ENCODE assay signal across 3 cellular contexts in genomic region chr14:92990456-92991430, GRCh38.
TF ChIP-seq lines count a peak whose summit lies in the region.

No MANE protein-coding gene starts in this region.

TF ChIP-seq in liver, 16 proteins besides CTCF, POLR2A, EP300 and RAD21 (continued from another document):
- TF ChIP-seq REST (IDR thresholded peaks at IDR 0.05) (no peak), SP1 (IDR thresholded peaks at IDR 0.05) (peak; percentile 7)

TF ChIP-seq in HepG2, 621 proteins besides CTCF, POLR2A, EP300 and RAD21 (continued from another document):
- TF ChIP-seq HOMEZ (CRISPR knock-in tag; IDR thresholded peaks at IDR 0.05; ENCODE audit: low read depth): no peak
- no peak for TF ChIP-seq USF2 (IDR thresholded peaks at IDR 0.05; ENCODE audit: low read depth, low read length)
- TF ChIP-seq USF2 (CRISPR knock-in tag; IDR thresholded peaks at IDR 0.05; ENCODE audit: borderline replicate concordance): no peak
- TF ChIP-seq EHMT2 (IDR thresholded peaks at IDR 0.05; ENCODE audit: borderline replicate concordance, low read depth, low read length): no peak
- no peak for TF ChIP-seq ZNF232 (CRISPR knock-in tag; IDR thresholded peaks at IDR 0.05; ENCODE audit: borderline replicate concordance)
- no peak for TF ChIP-seq MEIS2 (CRISPR knock-in tag; IDR thresholded peaks at IDR 0.05)
- TF ChIP-seq AHDC1 (CRISPR knock-in tag; IDR thresholded peaks at IDR 0.05; ENCODE audit: borderline replicate concordance): no peak
- TF ChIP-seq ZNF264 (CRISPR knock-in tag; IDR thresholded peaks at IDR 0.05): no peak
- TF ChIP-seq PPARG (CRISPR knock-in tag; conservative IDR thresholded peaks at IDR 0.05): no peak
- TF ChIP-seq PHF20 (CRISPR knock-in tag; IDR thresholded peaks at IDR 0.05): no peak
- no peak for TF ChIP-seq RFXAP (CRISPR knock-in tag; IDR thresholded peaks at IDR 0.05; ENCODE audit: borderline replicate concordance)
- TF ChIP-seq TEF (CRISPR knock-in tag; IDR thresholded peaks at IDR 0.05): no peak
- no peak for TF ChIP-seq ETS1 (CRISPR knock-in tag; IDR thresholded peaks at IDR 0.05)

TF ChIP-seq in WTC11, 78 proteins besides CTCF, POLR2A, EP300 and RAD21 (continued from another document):
- no peak for TF ChIP-seq ZNF281 (CRISPR knock-in tag; IDR thresholded peaks at IDR 0.05)
- TF ChIP-seq ZNF121 (CRISPR knock-in tag; IDR thresholded peaks at IDR 0.05): no peak
- no peak for TF ChIP-seq MAX (CRISPR knock-in tag; IDR thresholded peaks at IDR 0.05)
- no peak for TF ChIP-seq ZNF263 (CRISPR knock-in tag; IDR thresholded peaks at IDR 0.05; ENCODE audit: low read depth)
- TF ChIP-seq ZSCAN18 (CRISPR knock-in tag; IDR thresholded peaks at IDR 0.05): no peak
- no peak for TF ChIP-seq IRF2 (CRISPR knock-in tag; IDR thresholded peaks at IDR 0.05; ENCODE audit: borderline replicate concordance, low read depth)
- TF ChIP-seq MYBL2 (CRISPR knock-in tag; IDR thresholded peaks at IDR 0.05): no peak
- no peak for TF ChIP-seq OVOL2 (CRISPR knock-in tag; IDR thresholded peaks at IDR 0.05; ENCODE audit: borderline replicate concordance)
- TF ChIP-seq ERG (CRISPR knock-in tag; IDR thresholded peaks at IDR 0.05): no peak
- no peak for TF ChIP-seq HMGA2 (CRISPR knock-in tag; IDR thresholded peaks at IDR 0.05)
- TF ChIP-seq USF1 (CRISPR knock-in tag; IDR thresholded peaks at IDR 0.05): no peak
- TF ChIP-seq SMAD3 (CRISPR knock-in tag; IDR thresholded peaks at IDR 0.05; ENCODE audit: borderline replicate concordance): no peak
- no peak for TF ChIP-seq ZNF138 (CRISPR knock-in tag; conservative IDR thresholded peaks at IDR 0.05)
- no peak for TF ChIP-seq RORB (CRISPR knock-in tag; IDR thresholded peaks at IDR 0.05)
- no peak for TF ChIP-seq EMX1 (CRISPR knock-in tag; IDR thresholded peaks at IDR 0.05)
